Comparison of ENCODE assay signal across 8 cellular contexts in the genomic region with DNA sequence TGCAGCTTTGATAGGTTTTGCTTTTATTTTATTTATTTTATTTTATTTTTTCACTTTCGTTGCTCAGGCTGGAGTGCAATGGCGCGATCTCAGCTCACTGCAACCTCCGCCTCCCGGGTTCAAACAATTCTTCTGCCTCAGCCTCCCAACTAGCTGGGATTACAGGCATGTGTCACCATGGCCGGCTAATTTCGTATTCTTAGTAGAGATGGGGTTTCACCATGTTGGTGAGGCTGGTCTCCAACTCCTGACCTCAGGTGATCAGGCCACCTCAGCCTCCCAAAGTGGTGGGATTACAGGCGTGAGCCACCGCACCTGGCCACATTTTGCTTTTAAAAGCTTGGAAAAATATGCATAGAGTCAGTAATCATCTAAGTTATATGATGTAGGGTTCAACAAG. TPM values are rescaled to one million over a fixed set of nuclear protein-coding genes. Genes with fewer than 3 reads are reported as not detected.
DNase-seq lines count a peak whose midpoint lies in the region; ATAC-seq, FAIRE-seq and TF ChIP-seq lines count a peak whose summit lies in the region.
"Not testable (repeated sequence)": the region's sequence is repeated elsewhere in the genome, so short reads cannot be mapped to it uniquely, and the experiment has no call there.

No MANE protein-coding gene starts in this region.

- peaks cover 50% of the 10 kb centered on the region for H3K79me2 ChIP-seq in endothelial cell of umbilical vein (ENCODE audit: control insufficient read depth, insufficient read depth, low read length)

- CTCF ChIA-PET in WTC11 (lab: Charles Lee), result interaction anchor here (0.9 to 2.4 kb wide), 2 partner anchors 21 to 218 kb away, joined by 3 to 7 read pairs; no protein-coding TSS in a partner anchor
- CTCF ChIA-PET in endothelial cell of umbilical vein (lab: Charles Lee), result interaction anchor here (0.8 to 3.4 kb wide), 4 partner anchors 26 to 607 kb away, joined by 3 to 59 read pairs (median 4); no protein-coding TSS in a partner anchor

- dilution Hi-C loops in endothelial cell of umbilical vein (cut with MboI; ENCODE audit: extremely low pct_ligation_motif_present, low sequenced_read_pairs), result not testable (repeated sequence)

- H3K27ac Mint-ChIP-seq in WTC11; activated naive CD8-positive, alpha-beta T cell treated with anti-CD3 and anti-CD28 coated beads, Interleukin-2, amount 50 U/mL, for 24 hours: not testable (repeated sequence)

- ATAC-seq in WTC11; activated naive CD8-positive, alpha-beta T cell treated with anti-CD3 and anti-CD28 coated beads, Interleukin-2, amount 50 U/mL, for 24 hours: not testable (repeated sequence)

- peaks cover 40 to 68% (median 63%) of the 10 kb centered on the region in 11 experiments; a peak in 21 of 22 replicates for H4K20me1 ChIP-seq in BLaER1 treated with 17β-estradiol and CSF1 and Interleukin-3, amounts not matched to agents 10 nM and 100 nM
- H4K20me1 ChIP-seq in endothelial cell of umbilical vein (replicated peaks; ENCODE audit: control insufficient read depth, extremely low read depth, insufficient read depth, low read length), result not testable (repeated sequence)

- not testable (repeated sequence) for TF ChIP-seq CTCF in WTC11 (IDR thresholded peaks at IDR 0.05); endothelial cell of umbilical vein (IDR thresholded peaks at IDR 0.05; ENCODE audit: extremely low read depth in 1 of 2, insufficient read depth in 1 of 2, low read depth in 1 of 2, low read length in 2 of 2); kidney (IDR thresholded peaks at IDR 0.05; ENCODE audit: borderline replicate concordance, extremely low read depth, insufficient read depth); neutrophil (IDR thresholded peaks at IDR 0.05)

- POLR2A ChIA-PET in WTC11 (lab: Charles Lee), result interaction anchor here (1.2 kb wide), 1 partner anchor 252 kb away, joined by 3 read pairs; the partner anchor contains the start of gene DTL
- POLR2A ChIA-PET in endothelial cell of umbilical vein (lab: Charles Lee), result not testable (repeated sequence)

- peak overlapping the region; percentile 57 for H3K4me3 Mint-ChIP-seq in WTC11
- H3K4me3 Mint-ChIP-seq in activated naive CD8-positive, alpha-beta T cell treated with anti-CD3 and anti-CD28 coated beads, Interleukin-2, amount 50 U/mL, for 24 hours, result peak overlapping the region; percentile 94

- intact Hi-C loops in endothelial cell of umbilical vein (cut with micrococcal nuclease); kidney (cut with DNase I): not testable (repeated sequence)

- H3K27me3 ChIP-seq in BLaER1 treated with 17β-estradiol and CSF1 and Interleukin-3, amounts not matched to agents 10 nM and 100 nM; HUES6 (ENCODE audit: control insufficient read depth, insufficient read depth, low read length); endothelial cell of umbilical vein (ENCODE audit: control insufficient read depth in 2 of 2, insufficient read depth in 2 of 2, low read length in 2 of 2); neutrophil; stomach smooth muscle (ENCODE audit: control insufficient read depth in 1 of 2, insufficient read depth in 2 of 2, low read length in 2 of 2): not testable (repeated sequence)

- H3K36me3 Mint-ChIP-seq in WTC11; activated naive CD8-positive, alpha-beta T cell treated with anti-CD3 and anti-CD28 coated beads, Interleukin-2, amount 50 U/mL, for 24 hours (ENCODE audit: low read depth): not testable (repeated sequence)

- H3K9me3 ChIP-seq in BLaER1 treated with 17β-estradiol and CSF1 and Interleukin-3, amounts not matched to agents 10 nM and 100 nM (replicated peaks in 1 of 11); HUES6 (ENCODE audit: control insufficient read depth, insufficient read depth, low read depth, low read length); endothelial cell of umbilical vein (replicated peaks; ENCODE audit: control insufficient read depth, insufficient read depth, low read length); kidney (ENCODE audit: control insufficient read depth in 1 of 2, low read length in 2 of 2); neutrophil; stomach smooth muscle (ENCODE audit: control insufficient read depth in 2 of 2, low read length in 2 of 2): not testable (repeated sequence)

- not testable (repeated sequence) for H3K27me3 Mint-ChIP-seq in WTC11 (ENCODE audit: low read depth); activated naive CD8-positive, alpha-beta T cell treated with anti-CD3 and anti-CD28 coated beads, Interleukin-2, amount 50 U/mL, for 24 hours

- not testable (repeated sequence) for BruUV-seq in endothelial cell of umbilical vein (replicated peaks; lab: Mats Ljungman, UMichigan)

- not testable (repeated sequence) for H3K9me1 ChIP-seq in endothelial cell of umbilical vein (replicated peaks; ENCODE audit: control insufficient read depth, extremely low read depth, insufficient read depth, low read length)

- peak overlapping the region; percentile 69 to 96 (median 86); a peak in 18 of 20 replicates for H3K4me3 ChIP-seq in BLaER1 treated with 17β-estradiol and CSF1 and Interleukin-3, amounts not matched to agents 10 nM and 100 nM
- H3K4me3 ChIP-seq in HUES6 (ENCODE audit: low read depth, low read length) (peak overlapping the region; percentile 13; the same call in 1 of the 2 replicates), endothelial cell of umbilical vein (replicated peaks in 1 of 3; ENCODE audit: insufficient read depth in 1 of 3, low read depth in 1 of 3, low read length in 3 of 3) (peak overlapping the region in 1 of 3 experiments; percentile 85), kidney (ENCODE audit: low read length in 2 of 2) (peak overlapping the region; percentile 40 to 43), neutrophil (ENCODE audit: low read depth in 1 of 2, low read length in 1 of 2) (peak overlapping the region; percentile 85 to 99), stomach smooth muscle (ENCODE audit: low read length in 2 of 2) (peak overlapping the region; percentile 10 to 28)

- H3K36me3 ChIP-seq in BLaER1 treated with 17β-estradiol and CSF1 and Interleukin-3, amounts not matched to agents 10 nM and 100 nM; HUES6 (ENCODE audit: control insufficient read depth, insufficient read depth, low read length); endothelial cell of umbilical vein (ENCODE audit: control insufficient read depth in 2 of 2, extremely low read depth in 1 of 2, insufficient read depth in 2 of 2, low read length in 2 of 2); kidney (ENCODE audit: control insufficient read depth in 1 of 2, insufficient read depth in 2 of 2, low read length in 2 of 2); neutrophil; stomach smooth muscle (ENCODE audit: control insufficient read depth in 2 of 2, insufficient read depth in 2 of 2, low read length in 2 of 2): not testable (repeated sequence)

- not testable (repeated sequence) for TF ChIP-seq POLR2A in endothelial cell of umbilical vein (IDR thresholded peaks at IDR 0.05; ENCODE audit: low read depth, low read length)

- not testable (repeated sequence) for FAIRE-seq in endothelial cell of umbilical vein (lab: Jason Lieb, UNC); kidney (lab: Jason Lieb, UNC)

- H3K4me2 ChIP-seq in BLaER1 treated with 17β-estradiol and CSF1 and Interleukin-3, amounts not matched to agents 10 nM and 100 nM, result peak overlapping the region; percentile 81 to 98 (median 91)
- H3K4me2 ChIP-seq in endothelial cell of umbilical vein (ENCODE audit: insufficient read depth, low read length), result peak overlapping the region; percentile 45

- not testable (repeated sequence) for H3K9me3 Mint-ChIP-seq in WTC11; activated naive CD8-positive, alpha-beta T cell treated with anti-CD3 and anti-CD28 coated beads, Interleukin-2, amount 50 U/mL, for 24 hours

- H3K9ac ChIP-seq in BLaER1 treated with 17β-estradiol and CSF1 and Interleukin-3, amounts not matched to agents 10 nM and 100 nM, result peak overlapping the region in 6 of 11 experiments; percentile 20 to 56 (median 38); a peak in 9 of 22 replicates
- H3K9ac ChIP-seq in HUES6 (ENCODE audit: low read length); endothelial cell of umbilical vein (replicated peaks; ENCODE audit: extremely low read depth, insufficient read depth, low read length); stomach smooth muscle (ENCODE audit: low read length in 2 of 2): not testable (repeated sequence)
- H3K9ac ChIP-seq in kidney (ENCODE audit: low read length in 2 of 2), result peak overlapping the region in 1 of 2 donors; percentile 13

- H3K4me1 Mint-ChIP-seq in WTC11, result peaks cover 63% of the 10 kb centered on the region
- peaks cover 67% of the 10 kb centered on the region for H3K4me1 Mint-ChIP-seq in activated naive CD8-positive, alpha-beta T cell treated with anti-CD3 and anti-CD28 coated beads, Interleukin-2, amount 50 U/mL, for 24 hours

- not testable (repeated sequence) for DNase-seq in WTC11 (ENCODE audit: low spot score); activated naive CD8-positive, alpha-beta T cell treated with anti-CD3 and anti-CD28 coated beads, Interleukin-2, amount 50 U/mL, for 24 hours; endothelial cell of umbilical vein (ENCODE audit: low read depth, low spot score); kidney

- H2AFZ ChIP-seq in endothelial cell of umbilical vein (ENCODE audit: low read depth, low read length), result not testable (repeated sequence)

- peaks cover 52 to 63% (median 59%) of the 10 kb centered on the region in 10 experiments for H3K4me1 ChIP-seq in BLaER1 treated with 17β-estradiol and CSF1 and Interleukin-3, amounts not matched to agents 10 nM and 100 nM
- peaks cover 27% of the 10 kb centered on the region for H3K4me1 ChIP-seq in HUES6 (ENCODE audit: control insufficient read depth, insufficient read depth, low read length)
- peaks cover 33% of the 10 kb centered on the region for H3K4me1 ChIP-seq in endothelial cell of umbilical vein (ENCODE audit: control insufficient read depth, extremely low read depth, insufficient read depth, low read length)
- H3K4me1 ChIP-seq in kidney (ENCODE audit: control insufficient read depth in 1 of 2, insufficient read depth in 1 of 2, low read depth in 1 of 2, low read length in 2 of 2), result peaks cover 4 to 17% of the 10 kb centered on the region in 2 donors
- H3K4me1 ChIP-seq in neutrophil (ENCODE audit: control insufficient read depth in 1 of 2, insufficient read depth in 1 of 2, low read depth in 1 of 2, low read length in 1 of 2), result peaks cover 69 to 84% of the 10 kb centered on the region in 2 experiments
- H3K4me1 ChIP-seq in stomach smooth muscle (ENCODE audit: control insufficient read depth, insufficient read depth, low read length), result peaks cover 16% of the 10 kb centered on the region

- H3K27ac ChIP-seq in BLaER1 treated with 17β-estradiol and CSF1 and Interleukin-3, amounts not matched to agents 10 nM and 100 nM; HUES6 (ENCODE audit: low read depth, low read length); endothelial cell of umbilical vein (ENCODE audit: insufficient read depth, low read depth, low read length); stomach smooth muscle (ENCODE audit: low read length): not testable (repeated sequence)
- H3K27ac ChIP-seq in kidney (ENCODE audit: low read depth in 2 of 2, low read length in 2 of 2) (peak overlapping the region in 1 of 2 donors; percentile 27), neutrophil (peak overlapping the region; percentile 95)

RNA-seq across cellular contexts. Expression of gene PPP2R5A, which starts 2.8 kb away (rescaled TPM):
- 32.0 to 35.9 TPM (median 32.1 TPM) in 3 replicates for total RNA-seq in WTC11 (2021)
- total RNA-seq in endothelial cell of umbilical vein, result 27.7 and 34.5 TPM in 2 replicates
- polyA plus RNA-seq in endothelial cell of umbilical vein, result 10.0 and 11.9 TPM in 2 replicates
- 13.5 and 14.4 TPM in 2 replicates for polyA plus RNA-seq in endothelial cell of umbilical vein (2011; cell fraction: cytosol; rRNA removed)
- 14.6 and 16.5 TPM in 2 replicates for polyA plus RNA-seq in endothelial cell of umbilical vein (2011; cell fraction: nucleus; rRNA removed)
- polyA plus RNA-seq in endothelial cell of umbilical vein (2012), result 10.4 and 12.0 TPM in 2 replicates
- 7.4 and 8.9 TPM in 2 replicates for polyA minus RNA-seq in endothelial cell of umbilical vein
- 15.0 TPM for polyA minus RNA-seq in endothelial cell of umbilical vein (2011; cell fraction: cytosol; rRNA and poly(A)+ RNA removed)
- 8.8 and 9.0 TPM in 2 replicates for polyA minus RNA-seq in endothelial cell of umbilical vein (2011; cell fraction: nucleus; rRNA and poly(A)+ RNA removed)
- 67.3 TPM for total RNA-seq in kidney
- 36.6 TPM for polyA plus RNA-seq in kidney (ENCODE audit: insufficient read depth, low read depth, low replicate concordance)
